In genomic region chr16:49341706-49342105, GRCh38 we compare ENCODE assay signal across 26 cellular contexts. TPM values are rescaled to one million over a fixed set of nuclear protein-coding genes. Genes with fewer than 3 reads are reported as not detected.
"Had no signal": no experiment of that assay in that cellular context is flagged by ENCODE, and none has a peak within 500 bp of the region (broad histone marks: within the 10 kb centered on the region; RNA-seq: fewer than 3 reads in every experiment).

No MANE protein-coding gene starts in this region.

- H3K9ac ChIP-seq: KMS-11 had no signal

- H3K4me3 Mint-ChIP-seq: IgD-negative memory B cell had no signal

- H3K36me3 ChIP-seq: SJSA1 had no signal

- H3K9me3 ChIP-seq: SJSA1 had no signal

- H3K27me3 ChIP-seq: SJSA1 had no signal

- H3K27ac ChIP-seq: HL-60, KMS-11, SJSA1, SK-N-MC had no signal

- FAIRE-seq: HTR-8/SVneo, K562, RCC 7860 had no signal

- DNase-seq: Kasumi-1, MM.1S, NCI-H1092 treated with DMSO at 0.1 percent for 48 hours, NCI-H1436, NCI-H187, NCI-H2029, NCI-H2081 treated with DMSO at 0.1 percent for 48 hours, NCI-H2171, NCI-H226, NCI-H446, NCI-H510A, NCI-H524 treated with DMSO at 0.1 percent for 48 hours, NCI-H69, NCI-H774, Right ventricle myocardium superior, RPMI8226, SIG-M5 had no signal

- H3K27ac Mint-ChIP-seq: IgD-negative memory B cell had no signal

- H3K36me3 Mint-ChIP-seq: IgD-negative memory B cell had no signal

- H3K4me3 ChIP-seq: K562, SJSA1, SK-N-MC had no signal

- ATAC-seq: K562 had no signal

- H3K4me1 ChIP-seq: SJSA1 had no signal

- H3K4me1 Mint-ChIP-seq: IgD-negative memory B cell had no signal

- H3K4me2 ChIP-seq: KMS-11 had no signal

RNA-seq across cellular contexts. Expression of gene C16orf78, which starts 31.9 kb away (rescaled TPM):
- total RNA-seq: K562, M059J, Right ventricle myocardium superior, SJSA1 had no signal
- polyA plus RNA-seq: IgD-negative memory B cell, K562 had no signal
